Comparison of ENCODE assay signal across 8 cellular contexts in genomic region chr3:171566803-171567422, GRCh38.
DNase-seq lines count a peak whose midpoint lies in the region; ATAC-seq and TF ChIP-seq lines count a peak whose summit lies in the region.

No MANE protein-coding gene starts in this region.

- no peak for DNase-seq in heart left ventricle
- no peak for DNase-seq in Right ventricle myocardium inferior (ENCODE audit: missing footprints)
- DNase-seq in M059J (ENCODE audit: low read depth): peak; percentile 60
- peak; percentile 52 for DNase-seq in RWPE1 (ENCODE audit: low spot score)
- DNase-seq in epidermal melanocyte (ENCODE audit: insufficient read length, low spot score): peak; percentile 49
- DNase-seq in cerebellar nuclear complex (lab: John Stamatoyannopoulos, UW): no peak

- POLR2A ChIA-PET in RWPE1 (lab: Yijun Ruan, JAX; ENCODE audit: low non-redundant PET): no interaction called here

- CTCF ChIA-PET in RWPE1 (lab: Yijun Ruan, JAX): interaction anchor here (0.6 to 2.0 kb wide), 16 partner anchors 9 to 605 kb away, joined by 3 to 11 read pairs (median 4); partner anchors contain the start of gene TNIK

- TF ChIP-seq CTCF in heart left ventricle (IDR thresholded peaks at IDR 0.05): peak; percentile 62 to 85 (median 76)
- peak; percentile 78 for TF ChIP-seq CTCF in RWPE1 (conservative IDR thresholded peaks at IDR 0.05; ENCODE audit: low read depth)
- TF ChIP-seq CTCF in neural cell (IDR thresholded peaks at IDR 0.05; ENCODE audit: poor library complexity, severe bottlenecking): peak; percentile 89

- H2AFZ ChIP-seq in neural cell (ENCODE audit: low read depth, low read length): no peak overlapping the region

- H4K20me1 ChIP-seq in neural cell (ENCODE audit: insufficient read depth): no peaks in the 10 kb centered on the region

- H3K27me3 ChIP-seq in heart left ventricle (no peaks in the 10 kb centered on the region), neural cell (ENCODE audit: insufficient read depth, low read depth, low read length) (no peaks in the 10 kb centered on the region)

- TF ChIP-seq RAD21 in neural cell (conservative IDR thresholded peaks at IDR 0.05): peak; percentile 94

- H3K9me2 ChIP-seq in neural cell (ENCODE audit: insufficient read depth, low read length): no peaks in the 10 kb centered on the region

- H3K4me3 ChIP-seq in heart left ventricle (no peak overlapping the region), neural cell (ENCODE audit: low read length) (no peak overlapping the region)

- H3K27ac ChIP-seq in heart left ventricle: no peak overlapping the region
- no peak overlapping the region for H3K27ac ChIP-seq in RWPE1
- H3K27ac ChIP-seq in neural cell (ENCODE audit: low read length): no peak overlapping the region

- H3K4me2 ChIP-seq in neural cell (ENCODE audit: low read length): no peak overlapping the region

- intact Hi-C loops in heart left ventricle (cut with DNase I) (loop anchor here (2.0 to 10.0 kb wide), 16 partner anchors 232 to 610 kb away; no protein-coding TSS in a partner anchor), Right ventricle myocardium inferior (cut with DNase I) (loop anchor here (5.0 to 10.0 kb wide), 4 partner anchors 242 to 605 kb away; no protein-coding TSS in a partner anchor)

- no peaks in the 10 kb centered on the region for H3K79me2 ChIP-seq in neural cell (replicated peaks; ENCODE audit: insufficient read depth, low read length)

- H3K36me3 ChIP-seq in heart left ventricle: no peaks in the 10 kb centered on the region
- H3K36me3 ChIP-seq in neural cell (ENCODE audit: insufficient read depth, low read length): no peaks in the 10 kb centered on the region

- 4 to 7% (median 6%) methylated on average over 4 of the region's 4 CpGs for WGBS in heart left ventricle, 4 donors

- peak in 2 of 4 donors; percentile 37 to 44 for ATAC-seq in heart left ventricle
- no peak for ATAC-seq in Right ventricle myocardium inferior
- ATAC-seq in GM21515 (IDR thresholded peaks at IDR 0.05; ENCODE audit: unreplicated experiment): no peak

- H3F3A ChIP-seq in neural cell (ENCODE audit: insufficient read depth, low read length, poor library complexity, severe bottlenecking): no peaks in the 10 kb centered on the region

- no peak for TF ChIP-seq POLR2A in heart left ventricle (IDR thresholded peaks at IDR 0.05)

- TF ChIP-seq EP300 in neural cell (conservative IDR thresholded peaks at IDR 0.05; ENCODE audit: poor library complexity, severe bottlenecking): no peak

- peaks cover 0 to 26% (median 8%) of the 10 kb centered on the region in 12 donors for H3K4me1 ChIP-seq in heart left ventricle

- no peak overlapping the region for H3K9ac ChIP-seq in neural cell (ENCODE audit: low read length)

- peaks cover 0 to 3% (median 0%) of the 10 kb centered on the region in 12 donors for H3K9me3 ChIP-seq in heart left ventricle
- no peaks in the 10 kb centered on the region for H3K9me3 ChIP-seq in neural cell (ENCODE audit: low read length)

TF ChIP-seq in neural cell, 6 proteins besides CTCF, POLR2A, EP300 and RAD21:
- TF ChIP-seq MXI1 (conservative IDR thresholded peaks at IDR 0.05; ENCODE audit: poor library complexity, severe bottlenecking) (no peak), SMC3 (conservative IDR thresholded peaks at IDR 0.05; ENCODE audit: poor library complexity) (peak; percentile 94), POLR2AphosphoS5 (IDR thresholded peaks at IDR 0.05) (no peak), REST (IDR thresholded peaks at IDR 0.05; ENCODE audit: borderline replicate concordance) (no peak), EZH2 (IDR thresholded peaks at IDR 0.05; ENCODE audit: borderline replicate concordance, insufficient read depth, low read length, poor library complexity, severe bottlenecking) (no peak), TAF1 (IDR thresholded peaks at IDR 0.05; ENCODE audit: low read depth) (no peak)
TF ChIP-seq in neural cell: peak in this region for 1.

Comparison
In these comparisons a context has a peak if more than half of its experiments do, and no peak if none do; other contexts are left out.
1. DNase-seq: peak in M059J (single experiment), RWPE1 (single experiment) and epidermal melanocyte (single experiment); none in heart left ventricle (0 of 5), Right ventricle myocardium inferior (single experiment) and cerebellar nuclear complex (0 of 2).
2. Peak in every context shown above with its lines, with median percentiles within 50 percentile points of each other: CTCF ChIP-seq.